Comparison of ENCODE assay signal across 21 cellular contexts in genomic region chr16:9437115-9437514, GRCh38.
DNase-seq lines count a peak whose midpoint lies in the region; TF ChIP-seq lines count a peak whose summit lies in the region.
"Had no signal": no experiment of that assay in that cellular context is flagged by ENCODE, and none has a peak within 500 bp of the region (broad histone marks: within the 10 kb centered on the region; RNA-seq: fewer than 3 reads in every experiment).

No MANE protein-coding gene starts in this region.

- DNase-seq in A673 (ENCODE audit: low spot score) (peak; percentile 38), H9 (peak; percentile 53), NCI-H82 (lab: John Stamatoyannopoulos, UW) (peak; percentile 49), endodermal cell (peak; percentile 69), HFFc6 (no peak), progenitor cell of endocrine pancreas (ENCODE audit: low spot score, unreplicated experiment) (no peak), NCI-H2227 treated with DMSO at 0.1 percent for 48 hours (lab: John Stamatoyannopoulos, UW) (no peak)
- DNase-seq in activated CD4-positive, CD25-positive, alpha-beta regulatory T cell (lab: John Stamatoyannopoulos, UW): no peak
- DNase-seq: activated CD4-positive, alpha-beta T cell treated with anti-CD3 and anti-CD28 coated beads, Interleukin-2, amount 50 U/mL, for 1 hour; effector memory CD8-positive, alpha-beta T cell; left lung; midbrain; NCI-H187 treated with DMSO at 0.1 percent for 48 hours; NCI-H510A treated with DMSO at 0.1 percent for 48 hours; SHP77 had no signal

- H3K23me2 ChIP-seq in H9 (ENCODE audit: insufficient read length, low read depth, low read length, poor library complexity, severe bottlenecking): no peaks in the 10 kb centered on the region

- H3K79me1 ChIP-seq in H9 (ENCODE audit: insufficient read depth, low read depth, low read length, poor library complexity, severe bottlenecking): no peaks in the 10 kb centered on the region

- POLR2A ChIA-PET in A673 (lab: Charles Lee; ENCODE audit: low non-redundant PET): no interaction called here

- H3K4me1 Mint-ChIP-seq in H9 (peaks cover 14 to 17% of the 10 kb centered on the region in 2 experiments), endodermal cell (peaks cover 6% of the 10 kb centered on the region), HFFc6 (ENCODE audit: low read depth) (no peaks in the 10 kb centered on the region), progenitor cell of endocrine pancreas (ENCODE audit: low read depth) (no peaks in the 10 kb centered on the region)
- H3K4me1 Mint-ChIP-seq: activated T-helper 17 cell treated with anti-CD3 and anti-CD28 coated beads, Interleukin-2, amount 50 U/mL, for 72 hours; nephron; stimulated activated effector memory CD8-positive, alpha-beta T cell treated with anti-CD3 and anti-CD28 coated beads, Interleukin-12 subunit alpha, Interleukin-12 subunit beta, amount 100 ng/mL, for 72 hours had no signal

- no peak overlapping the region for H3K4ac ChIP-seq in H9 (ENCODE audit: low read depth, low read length)

- H3K27me3 ChIP-seq in A673 (replicated peaks; ENCODE audit: insufficient read depth, low read depth, low read length, poor library complexity): no peaks in the 10 kb centered on the region
- H3K27me3 ChIP-seq in H9 (ENCODE audit: insufficient read depth, low read length): no peaks in the 10 kb centered on the region
- no peaks in the 10 kb centered on the region for H3K27me3 ChIP-seq in endodermal cell (ENCODE audit: control insufficient read depth, insufficient read depth, low read length, poor library complexity, severe bottlenecking)
- H3K27me3 ChIP-seq: left lung had no signal

- no peak overlapping the region for H2BK20ac ChIP-seq in H9 (ENCODE audit: low read depth, low read length, poor library complexity, severe bottlenecking)

- H3K9me3 Mint-ChIP-seq in H9 (peaks cover 7 to 9% of the 10 kb centered on the region in 2 experiments; a peak in 4 of 5 replicates), endodermal cell (peaks cover 5% of the 10 kb centered on the region), HFFc6 (peaks cover 40% of the 10 kb centered on the region), progenitor cell of endocrine pancreas (ENCODE audit: low read depth) (peaks cover 5% of the 10 kb centered on the region)
- H3K9me3 Mint-ChIP-seq: effector memory CD8-positive, alpha-beta T cell had no signal

- H4K5ac ChIP-seq in H9 (ENCODE audit: insufficient read length, low read depth, low read length): no peak overlapping the region

- no peak overlapping the region for H2BK12ac ChIP-seq in H9 (ENCODE audit: insufficient read length, low read depth, low read length)

- no peak overlapping the region for H2BK15ac ChIP-seq in H9 (ENCODE audit: low read depth, low read length)

- H3K4me3 ChIP-seq in A673 (ENCODE audit: low read depth, low read length, poor library complexity, severe bottlenecking) (no peak overlapping the region), endodermal cell (ENCODE audit: low read length) (no peak overlapping the region)
- H3K4me3 ChIP-seq: HAP-1, left lung had no signal

- H3K9ac ChIP-seq in H9 (ENCODE audit: extremely low read depth, insufficient read length, low read length) (no peak overlapping the region), endodermal cell (ENCODE audit: extremely low read depth, low read length, poor library complexity, severe bottlenecking) (no peak overlapping the region)

- H3K27me3 Mint-ChIP-seq in H9 (ENCODE audit: low read depth) (no peaks in the 10 kb centered on the region; the same call in 1 of the 2 replicates), endodermal cell (ENCODE audit: insufficient read depth) (no peaks in the 10 kb centered on the region), HFFc6 (ENCODE audit: insufficient read depth) (peaks cover 4% of the 10 kb centered on the region; the same call in 1 of the 2 replicates), progenitor cell of endocrine pancreas (peaks cover 2% of the 10 kb centered on the region)
- H3K27me3 Mint-ChIP-seq: activated T-helper 17 cell treated with anti-CD3 and anti-CD28 coated beads, Interleukin-2, amount 50 U/mL, for 72 hours; effector memory CD8-positive, alpha-beta T cell had no signal

- intact Hi-C loops in A673 (cut with micrococcal nuclease; ENCODE audit: unreplicated experiment): no loop called here

- H3K27ac Mint-ChIP-seq in H9 (no peak overlapping the region), endodermal cell (no peak overlapping the region), HFFc6 (no peak overlapping the region), progenitor cell of endocrine pancreas (no peak overlapping the region)
- H3K27ac Mint-ChIP-seq: activated naive CD8-positive, alpha-beta T cell; activated T-helper 17 cell treated with anti-CD3 and anti-CD28 coated beads, Interleukin-2, amount 50 U/mL, for 72 hours; effector memory CD8-positive, alpha-beta T cell; nephron; stimulated activated effector memory CD8-positive, alpha-beta T cell treated with anti-CD3 and anti-CD28 coated beads, Interleukin-12 subunit alpha, Interleukin-12 subunit beta, amount 100 ng/mL, for 72 hours had no signal

- H3K4me2 ChIP-seq in H9 (ENCODE audit: insufficient read depth, insufficient read length, low read length): no peak overlapping the region

- H2BK120ac ChIP-seq in H9 (ENCODE audit: low read depth, low read length, poor library complexity, severe bottlenecking): no peak overlapping the region

- TF ChIP-seq CTCF in A673 (conservative IDR thresholded peaks at IDR 0.05; ENCODE audit: low read depth, low read length) (no peak), H9 (conservative IDR thresholded peaks at IDR 0.05) (no peak), endodermal cell (conservative IDR thresholded peaks at IDR 0.05) (no peak), HFFc6 (IDR thresholded peaks at IDR 0.05) (no peak), progenitor cell of endocrine pancreas (IDR thresholded peaks at IDR 0.05; ENCODE audit: unreplicated experiment) (no peak)

- H2AFZ ChIP-seq in H9 (ENCODE audit: low read length): no peak overlapping the region

- H3K36me3 ChIP-seq in A673 (ENCODE audit: insufficient read depth, low read length, poor library complexity, severe bottlenecking) (no peaks in the 10 kb centered on the region), endodermal cell (ENCODE audit: control insufficient read depth, insufficient read depth, low read length) (no peaks in the 10 kb centered on the region)
- H3K36me3 ChIP-seq: HAP-1, left lung had no signal

- H2BK5ac ChIP-seq in H9 (ENCODE audit: insufficient read length, low read length): no peak overlapping the region

- no peaks in the 10 kb centered on the region for H3K79me2 ChIP-seq in H9 (ENCODE audit: insufficient read depth, low read length)

- H3K23ac ChIP-seq in H9 (ENCODE audit: insufficient read length, low read depth, low read length): no peak overlapping the region

- H3K14ac ChIP-seq in H9 (ENCODE audit: insufficient read depth, low read length): no peak overlapping the region

- H4K8ac ChIP-seq in H9 (replicated peaks; ENCODE audit: insufficient read length, low read depth, low read length): no peak overlapping the region

- H3K27ac ChIP-seq in A673 (ENCODE audit: low read depth, low read length, poor library complexity, severe bottlenecking) (no peak overlapping the region), H9 (ENCODE audit: insufficient read length, low read depth, low read length) (no peak overlapping the region), endodermal cell (ENCODE audit: low read depth, low read length) (no peak overlapping the region)
- H3K27ac ChIP-seq: C4-2B, left lung had no signal

- no peak overlapping the region for H3K56ac ChIP-seq in H9 (ENCODE audit: insufficient read length, low read depth, low read length)

- H2AK5ac ChIP-seq in H9 (ENCODE audit: insufficient read length, low read length): no peak overlapping the region

- H3T11ph ChIP-seq in H9 (ENCODE audit: low read length): no peak overlapping the region

- no peak overlapping the region for H3K18ac ChIP-seq in H9 (ENCODE audit: insufficient read length, low read depth, low read length)

- H4K20me1 ChIP-seq in H9 (ENCODE audit: control insufficient read depth, insufficient read depth, insufficient read length): no peaks in the 10 kb centered on the region

- whole genome bisulfite sequencing in H9 (ENCODE audit: extremely low coverage, insufficient read length, low lambda C conversion rate): no CpG with 5 or more reads among the region's 4 CpGs
- 89% methylated on average over 4 of the region's 4 CpGs; no CpG with 5 or more reads in 1 of the 2 experiments for whole genome bisulfite sequencing in endodermal cell (ENCODE audit: insufficient coverage in 1 of 2, insufficient read length in 1 of 2), 2 experiments

- no peak overlapping the region for H3K4me3 Mint-ChIP-seq in H9
- no peak overlapping the region for H3K4me3 Mint-ChIP-seq in endodermal cell
- no peak overlapping the region for H3K4me3 Mint-ChIP-seq in HFFc6
- no peak overlapping the region for H3K4me3 Mint-ChIP-seq in progenitor cell of endocrine pancreas (ENCODE audit: low read depth)
- H3K4me3 Mint-ChIP-seq: activated naive CD8-positive, alpha-beta T cell; activated T-helper 17 cell treated with anti-CD3 and anti-CD28 coated beads, Interleukin-2, amount 50 U/mL, for 72 hours; effector memory CD8-positive, alpha-beta T cell; nephron; stimulated activated effector memory CD8-positive, alpha-beta T cell treated with anti-CD3 and anti-CD28 coated beads, Interleukin-12 subunit alpha, Interleukin-12 subunit beta, amount 100 ng/mL, for 72 hours had no signal

- CTCF ChIA-PET in A673 (lab: Charles Lee): no interaction called here

- no peak overlapping the region for H4K91ac ChIP-seq in H9 (ENCODE audit: insufficient read length, low read depth, low read length)

- H3K9me3 ChIP-seq in A673 (ENCODE audit: low read depth, low read length, poor library complexity, severe bottlenecking) (no peaks in the 10 kb centered on the region), H9 (ENCODE audit: control insufficient read depth, low read depth, low read length) (peaks cover 6% of the 10 kb centered on the region), endodermal cell (ENCODE audit: control insufficient read depth, low read length) (no peaks in the 10 kb centered on the region)
- H3K9me3 ChIP-seq: HAP-1 had no signal

- H3K36me3 Mint-ChIP-seq in H9 (ENCODE audit: insufficient read depth in 1 of 3, low read depth in 3 of 3) (peaks cover 0 to 9% (median 5%) of the 10 kb centered on the region in 3 experiments; a peak in 4 of 7 replicates), endodermal cell (ENCODE audit: low read depth) (no peaks in the 10 kb centered on the region), HFFc6 (ENCODE audit: low read depth) (no peaks in the 10 kb centered on the region; the same call in 1 of the 2 replicates), progenitor cell of endocrine pancreas (ENCODE audit: insufficient read depth) (no peaks in the 10 kb centered on the region)
- H3K36me3 Mint-ChIP-seq: activated naive CD8-positive, alpha-beta T cell; stimulated activated effector memory CD8-positive, alpha-beta T cell treated with anti-CD3 and anti-CD28 coated beads, Interleukin-12 subunit alpha, Interleukin-12 subunit beta, amount 100 ng/mL, for 72 hours had no signal

- BruUV-seq in A673 (replicated peaks; lab: Mats Ljungman, UMichigan): no TSS peak

- H3K4me1 ChIP-seq in A673 (ENCODE audit: insufficient read depth, low read length, poor library complexity, severe bottlenecking): no peaks in the 10 kb centered on the region
- peaks cover 1% of the 10 kb centered on the region; the same call in 1 of the 2 replicates for H3K4me1 ChIP-seq in H9 (ENCODE audit: insufficient read depth, low read length)
- H3K4me1 ChIP-seq in endodermal cell (ENCODE audit: control insufficient read depth, insufficient read depth, low read length): no peaks in the 10 kb centered on the region
- H3K4me1 ChIP-seq: HAP-1, left lung had no signal

Comparison
In these comparisons a context has a peak if more than half of its experiments do, and no peak if none do; other contexts are left out.
1. DNase-seq: peak in A673 (single experiment), H9 (single experiment), NCI-H82 (single experiment) and endodermal cell (single experiment); none in HFFc6 (single experiment), progenitor cell of endocrine pancreas (single experiment), activated CD4-positive, CD25-positive, alpha-beta regulatory T cell (0 of 4) and NCI-H2227 treated with DMSO at 0.1 percent for 48 hours (single experiment).